26 cellular contexts compared by ENCODE assay signal in the genomic region with DNA sequence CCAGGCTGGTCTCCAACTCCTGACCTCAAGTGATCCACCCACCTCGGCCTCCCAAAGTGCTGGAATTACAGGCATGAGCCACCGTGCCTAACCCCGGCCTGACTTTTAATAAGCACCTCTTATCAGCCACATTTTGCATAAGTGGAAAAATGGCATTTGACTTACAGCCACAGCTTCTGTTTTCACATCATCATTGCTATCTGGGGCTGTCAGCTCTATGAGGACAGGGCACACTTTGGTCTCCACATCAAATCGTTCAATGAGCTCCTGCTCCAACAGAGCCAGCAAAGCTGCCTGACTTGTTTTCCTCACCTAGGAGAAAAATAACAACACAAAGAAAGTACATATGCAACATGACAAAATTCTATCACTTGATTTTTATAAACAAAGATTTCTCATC. TPM values are rescaled to one million over a fixed set of nuclear protein-coding genes. Genes with fewer than 3 reads are reported as not detected.
DNase-seq lines count a peak whose midpoint lies in the region; ATAC-seq and TF ChIP-seq lines count a peak whose summit lies in the region.
"Had no signal": no experiment of that assay in that cellular context is flagged by ENCODE, and none has a peak within 500 bp of the region (broad histone marks: within the 10 kb centered on the region; RNA-seq: fewer than 3 reads in every experiment).

No MANE protein-coding gene starts in this region.

- H3K4me3 Mint-ChIP-seq in activated T-helper 2 cell treated with anti-CD3 and anti-CD28 coated beads, Interferon-gamma antibody, Interleukin-2, Interleukin-4, amounts not matched to agents 10 μg/mL and 5 μg/mL and 100 μg/mL, durations not matched to agents 14 hours and 24 hours and 36 hours (ENCODE audit: low read depth) = no peak overlapping the region
- H3K4me3 Mint-ChIP-seq: CD14-positive monocyte; CD4-positive, alpha-beta memory T cell; CD4-positive, CD25-positive, alpha-beta regulatory T cell; CD8-positive, alpha-beta memory T cell had no signal

- ATAC-seq in Right ventricle myocardium superior (ENCODE audit: poor library complexity) (peak; percentile 80), heart right ventricle (peak in 6 of 8 donors; percentile 42 to 86 (median 66)), left ventricle myocardium superior (peak; percentile 90)
- ATAC-seq: GM12878 had no signal

- H3K27me3 ChIP-seq in heart right ventricle = no peaks in the 10 kb centered on the region
- H3K27me3 ChIP-seq: BE2C, BLaER1 had no signal

- WGBS in heart right ventricle, 2 donors = 59 to 67% methylated on average over 4 of the region's 4 CpGs

- peak overlapping the region; percentile 31; the same call in 1 of the 2 replicates for H3K27ac ChIP-seq in RWPE1
- H3K27ac ChIP-seq in heart right ventricle = peak overlapping the region in 2 of 10 donors; percentile 22 to 35
- H3K27ac ChIP-seq: BLaER1 had no signal

- TF ChIP-seq CTCF in RWPE1 (conservative IDR thresholded peaks at IDR 0.05; ENCODE audit: low read depth) = no peak
- TF ChIP-seq CTCF in heart right ventricle (IDR thresholded peaks at IDR 0.05) = no peak

- no peak overlapping the region for H3K4me3 ChIP-seq in heart right ventricle
- H3K4me3 ChIP-seq: BLaER1, GM12878 had no signal

- peaks cover 34% of the 10 kb centered on the region for H3K36me3 Mint-ChIP-seq in activated T-helper 2 cell treated with anti-CD3 and anti-CD28 coated beads, Interferon-gamma antibody, Interleukin-2, Interleukin-4, amounts not matched to agents 10 μg/mL and 5 μg/mL and 100 μg/mL, durations not matched to agents 14 hours and 24 hours and 36 hours (ENCODE audit: low read depth)

- CTCF ChIA-PET in RWPE1 (lab: Yijun Ruan, JAX) = no interaction called here

- H3K36me3 ChIP-seq in heart right ventricle = peaks cover 0 to 97% (median 20%) of the 10 kb centered on the region in 9 donors
- H3K36me3 ChIP-seq: BE2C had no signal

- peaks cover 0 to 4% (median 0%) of the 10 kb centered on the region in 9 donors for H3K4me1 ChIP-seq in heart right ventricle
- H3K4me1 ChIP-seq: BE2C, BLaER1 had no signal

- no peaks in the 10 kb centered on the region for H3K27me3 Mint-ChIP-seq in activated T-helper 2 cell treated with anti-CD3 and anti-CD28 coated beads, Interferon-gamma antibody, Interleukin-2, Interleukin-4, amounts not matched to agents 10 μg/mL and 5 μg/mL and 100 μg/mL, durations not matched to agents 14 hours and 24 hours and 36 hours (ENCODE audit: low read depth)
- H3K27me3 Mint-ChIP-seq: CD4-positive, alpha-beta memory T cell; CD4-positive, CD25-positive, alpha-beta regulatory T cell had no signal

- no peak overlapping the region for H3K27ac Mint-ChIP-seq in activated T-helper 2 cell treated with anti-CD3 and anti-CD28 coated beads, Interferon-gamma antibody, Interleukin-2, Interleukin-4, amounts not matched to agents 10 μg/mL and 5 μg/mL and 100 μg/mL, durations not matched to agents 14 hours and 24 hours and 36 hours
- H3K27ac Mint-ChIP-seq: CD4-positive, CD25-positive, alpha-beta regulatory T cell had no signal

- no peaks in the 10 kb centered on the region for H3K9me3 ChIP-seq in heart right ventricle
- H3K9me3 ChIP-seq: BE2C, BLaER1 had no signal

- no peaks in the 10 kb centered on the region for H3K9me3 Mint-ChIP-seq in activated T-helper 2 cell treated with anti-CD3 and anti-CD28 coated beads, Interferon-gamma antibody, Interleukin-2, Interleukin-4, amounts not matched to agents 10 μg/mL and 5 μg/mL and 100 μg/mL, durations not matched to agents 14 hours and 24 hours and 36 hours
- H3K9me3 Mint-ChIP-seq: CD8-positive, alpha-beta memory T cell had no signal

- intact Hi-C loops in Right ventricle myocardium superior (cut with DNase I) = no loop called here
- intact Hi-C loops in cardiac septum (cut with DNase I) = no loop called here
- intact Hi-C loops in heart right ventricle (cut with DNase I) = no loop called here
- intact Hi-C loops in left ventricle myocardium superior (cut with micrococcal nuclease) = no loop called here
- intact Hi-C loops in activated T-helper 2 cell treated with anti-CD3 and anti-CD28 coated beads, Interferon-gamma antibody, Interleukin-2, Interleukin-4, amounts not matched to agents 10 μg/mL and 5 μg/mL and 100 μg/mL, durations not matched to agents 14 hours and 24 hours and 36 hours (cut with micrococcal nuclease) = no loop called here

- POLR2A ChIA-PET in RWPE1 (lab: Yijun Ruan, JAX; ENCODE audit: low non-redundant PET) = no interaction called here

- H3K4me1 Mint-ChIP-seq in activated T-helper 2 cell treated with anti-CD3 and anti-CD28 coated beads, Interferon-gamma antibody, Interleukin-2, Interleukin-4, amounts not matched to agents 10 μg/mL and 5 μg/mL and 100 μg/mL, durations not matched to agents 14 hours and 24 hours and 36 hours (ENCODE audit: low read depth) = no peaks in the 10 kb centered on the region
- H3K4me1 Mint-ChIP-seq: CD14-positive monocyte had no signal

- DNase-seq in Right ventricle myocardium superior (no peak), cardiac septum (ENCODE audit: low spot score) (no peak), RWPE1 (ENCODE audit: low spot score) (no peak), heart right ventricle (no peak), left ventricle myocardium superior (no peak), NCI-H774 (lab: John Stamatoyannopoulos, UW) (no peak)
- DNase-seq in activated CD8-positive, alpha-beta memory T cell treated with anti-CD3 and anti-CD28 coated beads, Interleukin-2, amount 50 U/mL, for 48 hours = no peak
- DNase-seq in activated T-helper 2 cell treated with anti-CD3 and anti-CD28 coated beads, Interferon-gamma antibody, Interleukin-2, Interleukin-4, amounts not matched to agents 10 μg/mL and 5 μg/mL and 100 μg/mL, durations not matched to agents 14 hours and 24 hours and 36 hours (ENCODE audit: low spot score) = no peak
- DNase-seq: 8988T; ACHN; BE2C; C1 segment of cervical spinal cord; CD4-positive, alpha-beta memory T cell; CD4-positive, CD25-positive, alpha-beta regulatory T cell; CD8-positive, alpha-beta memory T cell; COR-L47; DMS 273 treated with DMSO at 0.1 percent for 48 hours; DMS153; DMS53; DMS79; DND-41; EL; GDM1 had no signal

RNA-seq across cellular contexts. Expression of gene PPP4R1, which starts 26.4 kb away (rescaled TPM):
- total RNA-seq in Right ventricle myocardium superior (55.4 TPM), cardiac septum (83.1 TPM), heart right ventricle (10 to 100 TPM; 56.8 to 87.4 (median 62.6) TPM), left ventricle myocardium superior (59.2 TPM)
- 10 to 100 TPM; 24.7 to 25.5 TPM for polyA plus RNA-seq in heart right ventricle
- 44.3 and 48.8 TPM in 2 replicates for total RNA-seq in activated T-helper 2 cell treated with anti-CD3 and anti-CD28 coated beads, Interferon-gamma antibody, Interleukin-2, Interleukin-4, amounts not matched to agents 10 μg/mL and 5 μg/mL and 100 μg/mL, durations not matched to agents 14 hours and 24 hours and 36 hours
